Comparison of ENCODE assay signal across 13 cellular contexts in genomic region chr5:179792612-179793469, GRCh38. TPM values are rescaled to one million over a fixed set of nuclear protein-coding genes. Genes with fewer than 3 reads are reported as not detected.
DNase-seq lines count a peak whose midpoint lies in the region; ATAC-seq and TF ChIP-seq lines count a peak whose summit lies in the region.
"Had no signal": no experiment of that assay in that cellular context is flagged by ENCODE, and none has a peak within 500 bp of the region (broad histone marks: within the 10 kb centered on the region; RNA-seq: fewer than 3 reads in every experiment).

No MANE protein-coding gene starts in this region.

- CTCF ChIA-PET in activated naive CD4-positive, alpha-beta T cell treated with anti-CD3 and anti-CD28 coated beads, Interleukin-2, amount 10 ng/mL, durations not matched to agents 7 days and 5 days (lab: Charles Lee), result interaction anchor here (5.7 kb wide), 1 partner anchor 29 kb away, joined by 32 read pairs; no protein-coding TSS in a partner anchor
- CTCF ChIA-PET in naive thymus-derived CD4-positive, alpha-beta T cell (lab: Charles Lee), result interaction anchor here (0.5 to 1.7 kb wide), 4 partner anchors 10 to 523 kb away, joined by 3 to 5 read pairs (median 4); partner anchors contain the start of gene MAML1

- peaks cover 6% of the 10 kb centered on the region for H3K36me3 Mint-ChIP-seq in activated naive CD4-positive, alpha-beta T cell treated with anti-CD3 and anti-CD28 coated beads, Interleukin-2, amount 10 ng/mL, durations not matched to agents 7 days and 5 days
- H3K36me3 Mint-ChIP-seq in activated naive CD4-positive, alpha-beta T cell treated with anti-CD3 and anti-CD28 coated beads, Interleukin-2, amount 50 U/mL, for 72 hours, result peaks cover 0 to 6% of the 10 kb centered on the region in 2 donors
- H3K36me3 Mint-ChIP-seq in naive thymus-derived CD4-positive, alpha-beta T cell, result peaks cover 0 to 4% (median 0%) of the 10 kb centered on the region in 5 donors

- H3K27me3 Mint-ChIP-seq in activated naive CD4-positive, alpha-beta T cell treated with anti-CD3 and anti-CD28 coated beads, Interleukin-2, amount 10 ng/mL, durations not matched to agents 7 days and 5 days, result peaks cover 21% of the 10 kb centered on the region
- H3K27me3 Mint-ChIP-seq in naive thymus-derived CD4-positive, alpha-beta T cell, result no peaks in the 10 kb centered on the region

- H3K4me3 Mint-ChIP-seq in activated naive CD4-positive, alpha-beta T cell treated with anti-CD3 and anti-CD28 coated beads, Interleukin-2, amount 10 ng/mL, durations not matched to agents 7 days and 5 days, result no peak overlapping the region
- peak overlapping the region in 9 of 10 donors; percentile 43 to 79 (median 61) for H3K4me3 Mint-ChIP-seq in naive thymus-derived CD4-positive, alpha-beta T cell

- no peaks in the 10 kb centered on the region for H3K27me3 ChIP-seq in naive thymus-derived CD4-positive, alpha-beta T cell (ENCODE audit: control insufficient read depth in 2 of 2, insufficient read depth in 2 of 2, low read length in 2 of 2)
- no peaks in the 10 kb centered on the region for H3K27me3 ChIP-seq in upper lobe of right lung

- no peak for ATAC-seq in activated naive CD4-positive, alpha-beta T cell treated with anti-CD3 and anti-CD28 coated beads, Interleukin-2, amount 50 U/mL, for 72 hours
- ATAC-seq in naive thymus-derived CD4-positive, alpha-beta T cell, result no peak
- ATAC-seq in upper lobe of right lung (peak; percentile 1), SK-N-SH treated with all-trans-retinoic acid at 6 μM for 48 hours (no peak)

- H3K4me1 ChIP-seq in naive thymus-derived CD4-positive, alpha-beta T cell (ENCODE audit: control insufficient read depth in 2 of 2, insufficient read depth in 2 of 2, low read length in 2 of 2), result peaks cover 24 to 28% of the 10 kb centered on the region in 2 donors
- peaks cover 49% of the 10 kb centered on the region for H3K4me1 ChIP-seq in upper lobe of right lung

- no peaks in the 10 kb centered on the region for H3K9me3 Mint-ChIP-seq in activated naive CD4-positive, alpha-beta T cell treated with anti-CD3 and anti-CD28 coated beads, Interleukin-2, amount 10 ng/mL, durations not matched to agents 7 days and 5 days
- no peaks in the 10 kb centered on the region for H3K9me3 Mint-ChIP-seq in activated naive CD4-positive, alpha-beta T cell treated with anti-CD3 and anti-CD28 coated beads, Interleukin-2, amount 50 U/mL, for 72 hours
- H3K9me3 Mint-ChIP-seq in naive thymus-derived CD4-positive, alpha-beta T cell, result peaks cover 0 to 6% (median 0%) of the 10 kb centered on the region in 11 donors

- intact Hi-C loops in naive thymus-derived CD4-positive, alpha-beta T cell (cut with micrococcal nuclease), result no loop called here
- intact Hi-C loops in upper lobe of right lung (cut with DNase I), result no loop called here

- DNase-seq in activated naive CD4-positive, alpha-beta T cell treated with anti-CD3 and anti-CD28 coated beads, Interleukin-2, amount 10 ng/mL, durations not matched to agents 7 days and 5 days, result no peak
- DNase-seq in activated naive CD4-positive, alpha-beta T cell treated with anti-CD3 and anti-CD28 coated beads, Interleukin-2, amount 50 U/mL, for 72 hours (ENCODE audit: low spot score in 2 of 2), result no peak
- DNase-seq in caudate nucleus (lab: John Stamatoyannopoulos, UW), result no peak
- no peak for DNase-seq in naive thymus-derived CD4-positive, alpha-beta T cell
- no peak for DNase-seq in upper lobe of right lung
- DNase-seq in foreskin fibroblast, result no peak
- DNase-seq in globus pallidus (ENCODE audit: low spot score), result no peak
- DNase-seq: NCI-H2171; stimulated activated CD4-positive, alpha-beta T cell treated with anti-CD3 and anti-CD28 coated beads, Interleukin-2, amount 100 ng/mL, for 24 hours had no signal

- TF ChIP-seq CTCF in upper lobe of right lung (IDR thresholded peaks at IDR 0.05) (no peak), foreskin fibroblast (IDR thresholded peaks at IDR 0.05; ENCODE audit: low read depth, low read length) (no peak)

- H3K9me3 ChIP-seq in naive thymus-derived CD4-positive, alpha-beta T cell (ENCODE audit: control insufficient read depth in 2 of 3, low read length in 3 of 3), result no peaks in the 10 kb centered on the region
- H3K9me3 ChIP-seq in upper lobe of right lung, result no peaks in the 10 kb centered on the region

- H3K36me3 ChIP-seq in naive thymus-derived CD4-positive, alpha-beta T cell (ENCODE audit: control insufficient read depth in 2 of 3, insufficient read depth in 3 of 3, low read length in 3 of 3), result no peaks in the 10 kb centered on the region
- peaks cover 10% of the 10 kb centered on the region for H3K36me3 ChIP-seq in upper lobe of right lung

- H3K27ac ChIP-seq in caudate nucleus (ENCODE audit: low read depth, low read length), result peak overlapping the region; percentile 46
- H3K27ac ChIP-seq in naive thymus-derived CD4-positive, alpha-beta T cell (ENCODE audit: low read depth, low read length), result peak overlapping the region; percentile 45
- peak overlapping the region; percentile 81 for H3K27ac ChIP-seq in upper lobe of right lung
- H3K27ac ChIP-seq: epithelial cell of prostate had no signal

- H3K27ac Mint-ChIP-seq in activated naive CD4-positive, alpha-beta T cell treated with anti-CD3 and anti-CD28 coated beads, Interleukin-2, amount 10 ng/mL, durations not matched to agents 7 days and 5 days, result peak overlapping the region; percentile 69
- H3K27ac Mint-ChIP-seq in activated naive CD4-positive, alpha-beta T cell treated with anti-CD3 and anti-CD28 coated beads, Interleukin-2, amount 50 U/mL, for 72 hours, result no peak overlapping the region
- peak overlapping the region in 6 of 9 donors; percentile 75 to 86 (median 82) for H3K27ac Mint-ChIP-seq in naive thymus-derived CD4-positive, alpha-beta T cell

- peaks cover 30% of the 10 kb centered on the region for H3K4me1 Mint-ChIP-seq in activated naive CD4-positive, alpha-beta T cell treated with anti-CD3 and anti-CD28 coated beads, Interleukin-2, amount 10 ng/mL, durations not matched to agents 7 days and 5 days
- H3K4me1 Mint-ChIP-seq in naive thymus-derived CD4-positive, alpha-beta T cell, result peaks cover 20 to 33% (median 27%) of the 10 kb centered on the region in 7 donors

- POLR2A ChIA-PET in naive thymus-derived CD4-positive, alpha-beta T cell (lab: Charles Lee), result interaction anchor here (1.0 to 2.3 kb wide), 6 partner anchors 29 to 169 kb away, joined by 3 to 8 read pairs (median 5); partner anchors contain the start of genes HNRNPH1, MAML1 and MRNIP

- no peak overlapping the region for H3K4me3 ChIP-seq in naive thymus-derived CD4-positive, alpha-beta T cell (ENCODE audit: low read length)
- H3K4me3 ChIP-seq in upper lobe of right lung (no peak overlapping the region), foreskin fibroblast (ENCODE audit: low read depth in 1 of 2, low read length in 2 of 2) (no peak overlapping the region)
- H3K4me3 ChIP-seq: lung had no signal

TF ChIP-seq in SK-N-SH treated with all-trans-retinoic acid at 6 μM for 48 hours, 23 proteins besides CTCF, POLR2A, EP300 and RAD21 (continues in another document):
- TF ChIP-seq CSDC2 (CRISPR knock-in tag; IDR thresholded peaks at IDR 0.05) (no peak), ZNF565 (CRISPR knock-in tag; conservative IDR thresholded peaks at IDR 0.05; ENCODE audit: low read depth) (no peak), OSR1 (CRISPR knock-in tag; IDR thresholded peaks at IDR 0.05) (no peak), RARB (CRISPR knock-in tag; IDR thresholded peaks at IDR 0.05) (no peak), TCF4 (CRISPR knock-in tag; IDR thresholded peaks at IDR 0.05; ENCODE audit: borderline replicate concordance) (no peak), ZNF70 (CRISPR knock-in tag; IDR thresholded peaks at IDR 0.05) (no peak), POU6F1 (CRISPR knock-in tag; IDR thresholded peaks at IDR 0.05; ENCODE audit: borderline replicate concordance, low read depth) (no peak), BACH2 (CRISPR knock-in tag; IDR thresholded peaks at IDR 0.05; ENCODE audit: borderline replicate concordance) (no peak), ESRRG (CRISPR knock-in tag; IDR thresholded peaks at IDR 0.05) (no peak), ISL1 (CRISPR knock-in tag; IDR thresholded peaks at IDR 0.05) (no peak)

RNA-seq across cellular contexts. Expression of gene LTC4S, which starts 0.9 kb away (rescaled TPM):
- 1 to 10 TPM in 1 of 2 donors, under 1 TPM in 1; 0.52 to 1.1 TPM for total RNA-seq in activated naive CD4-positive, alpha-beta T cell treated with anti-CD3 and anti-CD28 coated beads, Interleukin-2, amount 50 U/mL, for 72 hours
- total RNA-seq in naive thymus-derived CD4-positive, alpha-beta T cell, result 1 to 10 TPM; 2.0 to 8.1 (median 6.0) TPM
- 1 to 10 TPM in 1 of 2 donors, under 1 TPM in 1; 0.97 to 1.2 TPM for polyA plus RNA-seq in naive thymus-derived CD4-positive, alpha-beta T cell
- total RNA-seq in upper lobe of right lung, result 22.6 TPM
- total RNA-seq: SK-MEL-5 had no signal

RNA-seq across cellular contexts. Expression of gene MGAT4B, which starts 13.8 kb away (rescaled TPM):
- 10 to 100 TPM; 23.7 to 87.6 TPM for total RNA-seq in activated naive CD4-positive, alpha-beta T cell treated with anti-CD3 and anti-CD28 coated beads, Interleukin-2, amount 50 U/mL, for 72 hours
- 100 to 1,000 TPM in 4 of 5 experiments, 10 to 100 TPM in 1; 98.3 to 143 (median 118) TPM for total RNA-seq in naive thymus-derived CD4-positive, alpha-beta T cell
- polyA plus RNA-seq in naive thymus-derived CD4-positive, alpha-beta T cell, result 10 to 100 TPM; 12.3 to 19.0 TPM
- total RNA-seq in upper lobe of right lung, result 118 TPM

RNA-seq across cellular contexts. Expression of gene SQSTM1, which starts 27.9 kb away (rescaled TPM):
- 100 to 1,000 TPM; 120 to 163 TPM for total RNA-seq in activated naive CD4-positive, alpha-beta T cell treated with anti-CD3 and anti-CD28 coated beads, Interleukin-2, amount 50 U/mL, for 72 hours
- 100 to 1,000 TPM; 173 to 309 (median 233) TPM for total RNA-seq in naive thymus-derived CD4-positive, alpha-beta T cell
- polyA plus RNA-seq in naive thymus-derived CD4-positive, alpha-beta T cell, result 100 to 1,000 TPM; 129 to 178 TPM
- 501 TPM for total RNA-seq in upper lobe of right lung

Comparison
In these comparisons a context has a peak if more than half of its experiments do, and no peak if none do; other contexts are left out.
1. H3K27ac Mint-ChIP-seq: peak in activated naive CD4-positive, alpha-beta T cell treated with anti-CD3 and anti-CD28 coated beads, Interleukin-2, amount 10 ng/mL, durations not matched to agents 7 days and 5 days (single experiment) and naive thymus-derived CD4-positive, alpha-beta T cell (6 of 9); none in activated naive CD4-positive, alpha-beta T cell treated with anti-CD3 and anti-CD28 coated beads, Interleukin-2, amount 50 U/mL, for 72 hours (0 of 2).
2. Peak in every context shown above with its lines, with median percentiles within 50 percentile points of each other: H3K27ac ChIP-seq.